ENCODE assay signal across 8 cellular contexts in the genomic region with DNA sequence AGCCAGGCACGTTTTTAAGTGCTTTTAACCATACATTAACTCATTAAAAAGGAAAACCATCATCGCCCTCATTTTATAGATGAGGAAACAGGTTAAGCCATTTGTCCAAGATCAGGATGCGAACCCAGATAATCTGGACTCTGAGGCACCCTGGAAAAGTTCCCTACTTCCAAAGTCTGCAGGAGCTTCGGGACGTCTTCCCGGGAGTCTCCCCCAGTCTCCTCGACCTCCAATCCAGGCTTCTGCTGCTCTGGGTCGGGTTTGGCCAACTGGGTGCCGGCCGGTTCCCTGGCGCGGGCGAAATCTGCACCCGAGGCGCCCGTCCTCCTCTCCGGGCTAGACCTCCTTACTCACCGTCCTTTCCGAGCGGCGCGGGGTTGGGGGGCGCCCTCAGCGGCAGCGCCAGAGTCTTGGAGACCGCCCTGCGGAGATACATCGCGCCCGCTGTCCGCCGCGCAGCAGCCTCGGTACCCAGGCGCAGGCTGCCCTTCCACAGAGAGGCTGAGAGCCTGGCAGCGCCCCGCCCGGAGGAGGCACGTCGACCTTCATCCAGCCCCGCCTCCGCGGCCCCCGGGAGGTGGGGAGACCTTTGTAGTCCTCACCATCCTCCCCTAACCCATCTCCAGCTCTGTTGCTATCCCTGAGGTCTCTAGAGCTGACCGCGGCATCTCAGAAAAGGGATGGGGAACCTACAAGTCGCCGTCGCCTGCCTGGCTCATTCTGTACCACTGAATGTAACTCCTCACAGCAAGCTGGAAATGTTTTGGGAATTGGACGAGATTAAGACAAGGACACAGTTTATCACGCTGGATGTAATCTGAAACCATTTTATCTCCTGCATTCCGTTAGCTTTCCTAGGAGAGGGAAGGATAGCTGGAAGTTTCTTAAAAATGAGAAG. TPM values are rescaled to one million over a fixed set of nuclear protein-coding genes. Genes with fewer than 3 reads are reported as not detected.
DNase-seq lines count a peak whose midpoint lies in the region; ATAC-seq and TF ChIP-seq lines count a peak whose summit lies in the region.

Gene MGARP (minus strand): TSS at position 503 of the 898 bp plus-strand sequence. CDS start 67 bp downstream, at position 436.

- no peak for ATAC-seq in GM18517 (IDR thresholded peaks at IDR 0.05; ENCODE audit: unreplicated experiment)

- H3K27ac ChIP-seq in ascending aorta, result peak within 1 kb of the TSS; percentile 42 to 48
- no peak within 1 kb of the TSS for H3K27ac ChIP-seq in iPS DF 6.9 (ENCODE audit: low read length)
- H3K27ac ChIP-seq in sigmoid colon, result peak within 1 kb of the TSS in 1 of 4 donors; percentile 19

- no peak for TF ChIP-seq POLR2A in sigmoid colon (IDR thresholded peaks at IDR 0.05)

- TF ChIP-seq EP300 in sigmoid colon (IDR thresholded peaks at IDR 0.05), result no peak

- TF ChIP-seq CTCF in ascending aorta (IDR thresholded peaks at IDR 0.05) (no peak), sigmoid colon (IDR thresholded peaks at IDR 0.05) (no peak)

- H3K27me3 ChIP-seq in ascending aorta (no peaks in the 10 kb centered on the region), iPS DF 6.9 (ENCODE audit: control insufficient read depth, insufficient read depth, low read length) (peaks cover 14% of the 10 kb centered on the region), sigmoid colon (peaks cover 0 to 12% (median 0%) of the 10 kb centered on the region in 3 donors)

- no peaks in the 10 kb centered on the region for H3K9me3 ChIP-seq in ascending aorta
- H3K9me3 ChIP-seq in iPS DF 6.9 (ENCODE audit: control insufficient read depth, insufficient read depth, low read length), result no peaks in the 10 kb centered on the region
- H3K9me3 ChIP-seq in sigmoid colon, result no peaks in the 10 kb centered on the region

- intact Hi-C loops in ascending aorta (cut with DNase I), result loop anchor here (5.0 kb wide), 2 partner anchors 33 to 53 kb away; no protein-coding TSS in a partner anchor
- intact Hi-C loops in sigmoid colon (cut with DNase I), result no loop called here

- H3K4me3 ChIP-seq in ascending aorta (peak within 1 kb of the TSS; percentile 69 to 78), iPS DF 6.9 (ENCODE audit: low read length) (peak within 1 kb of the TSS; percentile 40; the same call in 1 of the 2 replicates), sigmoid colon (peak within 1 kb of the TSS; percentile 29 to 56 (median 46))

- no peaks in the 10 kb centered on the region for H3K36me3 ChIP-seq in ascending aorta
- no peaks in the 10 kb centered on the region for H3K36me3 ChIP-seq in iPS DF 6.9 (ENCODE audit: control insufficient read depth, insufficient read depth, low read length)
- no peaks in the 10 kb centered on the region for H3K36me3 ChIP-seq in sigmoid colon

- DNase-seq in GM03348 (ENCODE audit: low spot score) (peak; percentile 24), NCI-H510A (lab: John Stamatoyannopoulos, UW) (peak; percentile 2), ascending aorta (ENCODE audit: low spot score in 2 of 2) (peak in 1 of 2 donors; percentile 68), iPS DF 6.9 (ENCODE audit: low read depth, low spot score) (no peak), sigmoid colon (no peak), globus pallidus (ENCODE audit: low spot score) (no peak), 8988T (no peak)

- H3K4me1 ChIP-seq in ascending aorta (peaks cover 0 to 2% of the 10 kb centered on the region in 2 donors), iPS DF 6.9 (ENCODE audit: control insufficient read depth, insufficient read depth, low read length) (no peaks in the 10 kb centered on the region), sigmoid colon (peaks cover 0 to 12% (median 0%) of the 10 kb centered on the region in 4 donors)

- no CpG with 5 or more reads among the region's 52 CpGs for WGBS in iPS DF 6.9 (ENCODE audit: insufficient coverage, insufficient read length)
- WGBS in sigmoid colon, 2 donors, result 7 to 8% methylated on average over 52 of the region's 52 CpGs

RNA-seq across cellular contexts. Expression of gene MGARP, which starts in this region (rescaled TPM):
- 2.8 TPM for total RNA-seq in ascending aorta
- total RNA-seq in sigmoid colon, result 1 to 10 TPM in 3 of 4 donors, under 1 TPM in 1; 0.68 to 2.2 (median 1.3) TPM
- polyA plus RNA-seq in sigmoid colon, result under 1 TPM in 1 of 3 donors, not detected in 2; 0.16 TPM

Comparison
In these comparisons a context has a peak if more than half of its experiments do, and no peak if none do; other contexts are left out.
1. DNase-seq: peak in GM03348 (single experiment) and NCI-H510A (single experiment); none in iPS DF 6.9 (single experiment), sigmoid colon (single experiment), globus pallidus (single experiment) and 8988T (single experiment).
2. Peak in every context shown above with its lines, with median percentiles within 50 percentile points of each other: H3K4me3 ChIP-seq.